10 cellular contexts compared by ENCODE assay signal in the genomic region with DNA sequence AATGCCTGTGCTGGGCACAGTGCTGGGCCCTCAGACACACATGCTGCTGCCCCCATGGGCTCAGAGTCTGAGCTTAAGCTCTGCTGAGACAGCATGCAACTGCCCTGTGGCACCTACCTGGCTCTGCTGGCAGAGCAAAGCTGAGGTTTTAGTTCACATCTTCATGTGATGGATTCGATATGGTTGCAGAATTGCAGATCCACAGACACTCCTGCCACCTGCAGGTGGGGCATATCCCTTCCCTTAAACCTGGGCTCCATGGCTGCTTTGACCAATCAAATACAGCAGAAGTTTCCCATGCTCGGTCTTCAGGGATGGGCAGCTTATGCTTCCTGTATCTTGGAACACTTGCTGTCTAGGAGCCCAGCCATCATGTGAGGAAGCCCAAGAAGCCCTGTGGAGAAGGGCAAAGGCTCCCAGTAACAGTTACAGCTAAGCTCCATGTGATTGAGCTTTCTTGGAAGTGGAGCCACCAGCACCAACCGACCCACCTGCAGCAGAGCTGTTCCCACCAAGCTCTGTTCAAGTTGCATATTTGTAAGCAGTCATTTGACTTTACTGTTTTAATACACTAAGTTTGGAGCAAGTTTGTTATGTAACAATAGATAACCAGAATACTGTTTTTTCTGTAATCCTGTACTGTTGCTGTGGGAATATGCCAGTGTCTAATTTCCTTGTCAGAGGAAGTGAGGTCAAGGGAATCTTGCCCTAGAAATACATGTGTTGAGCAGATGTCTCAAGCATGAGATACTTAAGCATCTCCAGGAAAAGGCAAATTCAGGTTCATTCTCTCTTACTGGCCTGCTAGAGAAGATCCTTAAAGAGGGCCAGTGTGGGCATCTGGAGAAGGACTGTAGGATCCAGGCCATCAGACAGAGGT.
DNase-seq lines count a peak whose midpoint lies in the region; ATAC-seq and TF ChIP-seq lines count a peak whose summit lies in the region.
"Had no signal": no experiment of that assay in that cellular context is flagged by ENCODE, and none has a peak within 500 bp of the region (broad histone marks: within the 10 kb centered on the region; RNA-seq: fewer than 3 reads in every experiment).

No MANE protein-coding gene starts in this region.

- H3K4me3 ChIP-seq in Jurkat, Clone E6-1 (ENCODE audit: low read length), result no peak overlapping the region

- peak; percentile 33 for DNase-seq in activated CD8-positive, alpha-beta memory T cell treated with anti-CD3 and anti-CD28 coated beads, Interleukin-2, amount 50 U/mL, for 48 hours
- no peak for DNase-seq in activated CD8-positive, alpha-beta memory T cell treated with anti-CD3 and anti-CD28 coated beads, Interleukin-2, amount 10 ng/mL, durations not matched to agents 7 days and 5 days
- peak; percentile 20 for DNase-seq in Jurkat, Clone E6-1 (ENCODE audit: low read depth, low spot score)
- no peak for DNase-seq in chondrocyte (ENCODE audit: low spot score)
- no peak for DNase-seq in sciatic nerve (ENCODE audit: low spot score)
- no peak for DNase-seq in NCI-H1417 treated with DMSO at 0.1 percent for 48 hours (lab: John Stamatoyannopoulos, UW)
- no peak for DNase-seq in activated T-cell treated with anti-CD3 and anti-CD28 coated beads, Interleukin-2, amount 50 U/mL, for 24 hours
- DNase-seq in SW480 (ENCODE audit: low spot score), result no peak
- DNase-seq: NCI-H2029 treated with DMSO at 0.1 percent for 48 hours had no signal

- peaks cover 84% of the 10 kb centered on the region for H3K27me3 Mint-ChIP-seq in activated CD8-positive, alpha-beta memory T cell treated with anti-CD3 and anti-CD28 coated beads, Interleukin-2, amount 10 ng/mL, durations not matched to agents 7 days and 5 days
- H3K27me3 Mint-ChIP-seq in chondrocyte (ENCODE audit: low read depth), result no peaks in the 10 kb centered on the region
- H3K27me3 Mint-ChIP-seq in activated T-cell treated with anti-CD3 and anti-CD28 coated beads, Interleukin-2, amount 50 U/mL, for 24 hours, result peaks cover 49% of the 10 kb centered on the region

- H3K4me3 Mint-ChIP-seq in activated CD8-positive, alpha-beta memory T cell treated with anti-CD3 and anti-CD28 coated beads, Interleukin-2, amount 10 ng/mL, durations not matched to agents 7 days and 5 days, result no peak overlapping the region
- no peak overlapping the region for H3K4me3 Mint-ChIP-seq in chondrocyte (ENCODE audit: unreplicated experiment)
- no peak overlapping the region for H3K4me3 Mint-ChIP-seq in activated T-cell treated with anti-CD3 and anti-CD28 coated beads, Interleukin-2, amount 50 U/mL, for 24 hours
- H3K4me3 Mint-ChIP-seq: CD14-positive monocyte had no signal

- CTCF ChIA-PET in activated CD8-positive, alpha-beta memory T cell treated with anti-CD3 and anti-CD28 coated beads, Interleukin-2, amount 10 ng/mL, durations not matched to agents 7 days and 5 days (lab: Charles Lee), result interaction anchor here (1.9 kb wide), 1 partner anchor 302 kb away, joined by 6 read pairs; no protein-coding TSS in a partner anchor

- peak; percentile 32 for TF ChIP-seq CTCF in chondrocyte (IDR thresholded peaks at IDR 0.05)

- intact Hi-C loops in sciatic nerve (cut with DNase I), result no loop called here

- no peaks in the 10 kb centered on the region for H3K36me3 Mint-ChIP-seq in activated CD8-positive, alpha-beta memory T cell treated with anti-CD3 and anti-CD28 coated beads, Interleukin-2, amount 10 ng/mL, durations not matched to agents 7 days and 5 days
- no peaks in the 10 kb centered on the region for H3K36me3 Mint-ChIP-seq in chondrocyte (ENCODE audit: low read depth)
- H3K36me3 Mint-ChIP-seq in activated T-cell treated with anti-CD3 and anti-CD28 coated beads, Interleukin-2, amount 50 U/mL, for 24 hours (ENCODE audit: low read depth), result no peaks in the 10 kb centered on the region

- no peak for ATAC-seq in activated CD8-positive, alpha-beta memory T cell treated with anti-CD3 and anti-CD28 coated beads, Interleukin-2, amount 10 ng/mL, durations not matched to agents 7 days and 5 days
- ATAC-seq in sciatic nerve, result peak; percentile 69

- H3K4me1 Mint-ChIP-seq in activated CD8-positive, alpha-beta memory T cell treated with anti-CD3 and anti-CD28 coated beads, Interleukin-2, amount 10 ng/mL, durations not matched to agents 7 days and 5 days, result peaks cover 12% of the 10 kb centered on the region
- H3K4me1 Mint-ChIP-seq in chondrocyte (ENCODE audit: low read depth), result peaks cover 71% of the 10 kb centered on the region
- H3K4me1 Mint-ChIP-seq in activated T-cell treated with anti-CD3 and anti-CD28 coated beads, Interleukin-2, amount 50 U/mL, for 24 hours (ENCODE audit: low read depth), result peaks cover 38% of the 10 kb centered on the region

- no peaks in the 10 kb centered on the region for H3K9me3 Mint-ChIP-seq in activated CD8-positive, alpha-beta memory T cell treated with anti-CD3 and anti-CD28 coated beads, Interleukin-2, amount 10 ng/mL, durations not matched to agents 7 days and 5 days (ENCODE audit: low read depth)
- no peaks in the 10 kb centered on the region for H3K9me3 Mint-ChIP-seq in chondrocyte (ENCODE audit: low read depth)
- H3K9me3 Mint-ChIP-seq in activated T-cell treated with anti-CD3 and anti-CD28 coated beads, Interleukin-2, amount 50 U/mL, for 24 hours, result peaks cover 6% of the 10 kb centered on the region

- H3K27ac Mint-ChIP-seq in activated CD8-positive, alpha-beta memory T cell treated with anti-CD3 and anti-CD28 coated beads, Interleukin-2, amount 10 ng/mL, durations not matched to agents 7 days and 5 days, result no peak overlapping the region
- no peak overlapping the region for H3K27ac Mint-ChIP-seq in chondrocyte (ENCODE audit: unreplicated experiment)
- H3K27ac Mint-ChIP-seq in activated T-cell treated with anti-CD3 and anti-CD28 coated beads, Interleukin-2, amount 50 U/mL, for 24 hours, result no peak overlapping the region

Comparison
In these comparisons a context has a peak if more than half of its experiments do, and no peak if none do; other contexts are left out.
1. DNase-seq: peak in activated CD8-positive, alpha-beta memory T cell treated with anti-CD3 and anti-CD28 coated beads, Interleukin-2, amount 50 U/mL, for 48 hours (single experiment) and Jurkat, Clone E6-1 (single experiment); none in activated CD8-positive, alpha-beta memory T cell treated with anti-CD3 and anti-CD28 coated beads, Interleukin-2, amount 10 ng/mL, durations not matched to agents 7 days and 5 days (single experiment), chondrocyte (single experiment), sciatic nerve (single experiment), NCI-H1417 treated with DMSO at 0.1 percent for 48 hours (single experiment), activated T-cell treated with anti-CD3 and anti-CD28 coated beads, Interleukin-2, amount 50 U/mL, for 24 hours (single experiment) and SW480 (single experiment).